Comparison of ENCODE assay signal across 8 cellular contexts in the genomic region with DNA sequence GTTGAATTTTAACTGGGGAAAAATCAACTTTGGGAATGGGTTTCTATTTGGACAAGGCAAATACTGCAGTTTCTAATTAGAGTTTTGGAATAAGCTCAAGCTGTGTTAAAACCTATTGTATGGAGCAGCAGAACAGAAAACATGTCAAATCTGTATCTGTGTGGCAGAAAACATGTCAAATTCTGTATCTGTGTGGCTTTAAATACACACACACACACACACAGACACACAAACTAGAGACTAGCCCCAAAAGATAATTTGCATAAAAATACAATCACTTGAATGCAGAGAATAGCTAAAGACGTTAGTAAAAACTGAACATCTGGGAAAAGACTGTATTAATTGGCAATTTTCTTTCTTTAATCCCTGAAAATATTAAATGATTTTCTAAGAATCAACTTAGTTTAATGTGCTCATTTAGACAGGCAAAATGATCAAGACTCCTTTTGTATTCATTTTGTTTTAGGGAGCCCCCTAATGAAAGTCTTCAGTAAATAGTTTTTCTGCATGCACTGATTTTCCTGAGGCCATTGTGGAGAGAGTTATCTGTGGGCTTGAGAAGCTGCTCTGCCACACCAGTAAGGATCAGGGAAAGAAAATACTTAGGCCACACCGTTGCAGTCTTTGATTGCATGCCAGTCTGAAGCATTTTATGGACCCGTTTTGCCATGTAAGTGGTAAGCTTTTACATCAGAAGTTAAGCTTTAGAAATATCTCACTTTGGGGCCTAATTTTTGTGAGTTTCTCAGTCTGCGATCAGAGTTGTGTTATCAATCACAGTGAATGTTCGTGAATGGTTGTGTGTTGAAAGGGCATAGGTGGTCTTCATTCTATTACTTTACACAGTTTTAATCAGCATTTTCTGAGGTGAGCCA. TPM values are rescaled to one million over a fixed set of nuclear protein-coding genes. Genes with fewer than 3 reads are reported as not detected.
DNase-seq lines count a peak whose midpoint lies in the region; ATAC-seq and TF ChIP-seq lines count a peak whose summit lies in the region.

No MANE protein-coding gene starts in this region.

- peak overlapping the region; percentile 86 for H3K27ac ChIP-seq in brain microvascular endothelial cell

- H3K27me3 ChIP-seq in brain microvascular endothelial cell (replicated peaks), result no peaks in the 10 kb centered on the region

- H3K9me3 Mint-ChIP-seq in mesothelial cell of epicardium, result no peaks in the 10 kb centered on the region

- H3K27ac Mint-ChIP-seq in mesothelial cell of epicardium, result peak overlapping the region; percentile 94

- in situ Hi-C loops in brain microvascular endothelial cell (cut with HindIII; ENCODE audit: low pct_ligation_motif_present, low sequenced_read_pairs), result loop anchor here (10.0 kb wide), 1 partner anchor 324 kb away; no protein-coding TSS in a partner anchor

- ATAC-seq in HG03280 (IDR thresholded peaks at IDR 0.05; ENCODE audit: unreplicated experiment), result no peak
- ATAC-seq in GM18909 (IDR thresholded peaks at IDR 0.05; ENCODE audit: poor library complexity, unreplicated experiment), result no peak
- ATAC-seq in GM18505 (IDR thresholded peaks at IDR 0.05; ENCODE audit: unreplicated experiment), result no peak

- no peaks in the 10 kb centered on the region for H3K27me3 Mint-ChIP-seq in mesothelial cell of epicardium (ENCODE audit: low read depth)

- no peaks in the 10 kb centered on the region for H3K36me3 Mint-ChIP-seq in mesothelial cell of epicardium

- peak overlapping the region; percentile 82 for H3K4me3 ChIP-seq in brain microvascular endothelial cell (ENCODE audit: low read depth, low read length)

- TF ChIP-seq POLR2A in GM18505 (IDR thresholded peaks at IDR 0.05; ENCODE audit: borderline replicate concordance, extremely low read depth, insufficient read depth, insufficient read length), result no peak

- H3K4me1 Mint-ChIP-seq in mesothelial cell of epicardium, result peaks cover 50% of the 10 kb centered on the region

- peak; percentile 37 for TF ChIP-seq CTCF in AG09319 (IDR thresholded peaks at IDR 0.05; ENCODE audit: low read depth, low read length)
- peak; percentile 6 for TF ChIP-seq CTCF in brain microvascular endothelial cell (IDR thresholded peaks at IDR 0.05; ENCODE audit: low read depth, low read length, missing control alignments)
- TF ChIP-seq CTCF in mesothelial cell of epicardium (IDR thresholded peaks at IDR 0.05; ENCODE audit: unreplicated experiment), result no peak

- H3K36me3 ChIP-seq in brain microvascular endothelial cell (replicated peaks), result no peaks in the 10 kb centered on the region

- peak overlapping the region; percentile 79 for H3K4me3 Mint-ChIP-seq in mesothelial cell of epicardium

- no peak for DNase-seq in AG09319 (ENCODE audit: extremely low read depth, low read depth)
- peak; percentile 63 for DNase-seq in HT1080 (ENCODE audit: low read depth)
- DNase-seq in brain microvascular endothelial cell, result no peak
- DNase-seq in mesothelial cell of epicardium (ENCODE audit: low spot score in 2 of 2, unreplicated experiment in 2 of 2), result no peak
- no peak for DNase-seq in stimulated activated CD4-positive, alpha-beta T cell treated with anti-CD3 and anti-CD28 coated beads, Interleukin-15, amount 100 ng/mL, for 24 hours

RNA-seq across cellular contexts. Expression of a gene that starts 2.2 kb away (rescaled TPM):
- 145 and 158 TPM in 2 replicates for total RNA-seq in HT1080 (2014; rRNA removed; shearing (Covaris generic))
- 177 and 202 TPM in 2 replicates for polyA plus RNA-seq in HT1080 (2015; cell fraction: cytosol; rRNA removed)
- 94.7 and 110 TPM in 2 replicates for polyA plus RNA-seq in HT1080 (2015; cell fraction: nucleus; rRNA removed)
- 78.6 to 84.8 TPM (median 83.7 TPM) in 3 replicates for total RNA-seq in mesothelial cell of epicardium
